In the genomic region with DNA sequence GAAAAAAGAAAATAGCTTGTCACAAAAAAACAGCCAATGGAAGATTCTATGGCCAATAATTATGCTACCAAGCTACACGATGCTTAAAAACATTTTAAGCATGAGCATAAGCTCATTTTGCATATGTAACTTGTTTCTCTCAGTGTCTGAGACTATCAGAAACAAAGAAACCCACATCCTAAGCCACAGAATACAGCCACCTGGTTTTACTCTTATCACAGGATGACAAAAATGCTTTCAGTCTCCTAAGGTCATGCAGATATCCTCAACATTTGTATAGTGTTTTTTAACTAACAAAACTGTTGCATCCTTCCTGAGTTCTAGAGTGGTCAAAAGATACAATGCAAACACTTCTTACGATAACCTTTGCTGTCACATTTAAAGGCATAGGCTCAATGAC, we compare ENCODE assay signal across 10 cellular contexts.
DNase-seq lines count a peak whose midpoint lies in the region; ATAC-seq, FAIRE-seq and TF ChIP-seq lines count a peak whose summit lies in the region.
"Had no signal": no experiment of that assay in that cellular context is flagged by ENCODE, and none has a peak within 500 bp of the region (broad histone marks: within the 10 kb centered on the region; RNA-seq: fewer than 3 reads in every experiment).

No MANE protein-coding gene starts in this region.

- no peak overlapping the region for H3K27ac ChIP-seq in kidney (ENCODE audit: low read depth in 2 of 2, low read length in 2 of 2)
- H3K27ac ChIP-seq: SJSA1 had no signal

- no peaks in the 10 kb centered on the region for H3K27me3 Mint-ChIP-seq in T-helper 1 cell treated with Interleukin-12 subunit alpha and Interleukin-12 subunit beta and Interleukin-4 antibody, amounts not matched to agents 30 μg/mL and 1 μg/mL, for 36 hours (ENCODE audit: low read depth)

- H3K9me3 Mint-ChIP-seq in T-helper 1 cell treated with Interleukin-12 subunit alpha and Interleukin-12 subunit beta and Interleukin-4 antibody, amounts not matched to agents 30 μg/mL and 1 μg/mL, for 36 hours, result peaks cover 36% of the 10 kb centered on the region

- H3K4me3 ChIP-seq in GM12864 (ENCODE audit: low read depth, low read length) (no peak overlapping the region), kidney (ENCODE audit: low read length in 2 of 2) (no peak overlapping the region)
- H3K4me3 ChIP-seq: SJSA1 had no signal

- no peaks in the 10 kb centered on the region for H3K9me3 ChIP-seq in kidney (ENCODE audit: control insufficient read depth in 1 of 2, low read length in 2 of 2)
- H3K9me3 ChIP-seq: SJSA1 had no signal

- DNase-seq in GM12864 (ENCODE audit: low read depth) (peak; percentile 35), islet precursor cell (no peak), kidney (no peak), SK-N-DZ (ENCODE audit: low spot score) (no peak)
- DNase-seq in stimulated activated CD4-positive, alpha-beta T cell treated with anti-CD3 and anti-CD28 coated beads, Interleukin-2, amount 100 ng/mL, for 48 hours, result no peak

- peaks cover 30% of the 10 kb centered on the region for H3K4me1 Mint-ChIP-seq in T-helper 1 cell treated with Interleukin-12 subunit alpha and Interleukin-12 subunit beta and Interleukin-4 antibody, amounts not matched to agents 30 μg/mL and 1 μg/mL, for 36 hours (ENCODE audit: low read depth)
- H3K4me1 Mint-ChIP-seq: neural crest cell had no signal

- no peaks in the 10 kb centered on the region for H3K4me1 ChIP-seq in kidney (ENCODE audit: control insufficient read depth in 1 of 2, insufficient read depth in 1 of 2, low read depth in 1 of 2, low read length in 2 of 2)
- H3K4me1 ChIP-seq: SJSA1 had no signal

- no peak overlapping the region for H3K4me3 Mint-ChIP-seq in T-helper 1 cell treated with Interleukin-12 subunit alpha and Interleukin-12 subunit beta and Interleukin-4 antibody, amounts not matched to agents 30 μg/mL and 1 μg/mL, for 36 hours
- H3K4me3 Mint-ChIP-seq: neural crest cell had no signal

- TF ChIP-seq CTCF in GM12864 (IDR thresholded peaks at IDR 0.05; ENCODE audit: low read depth, low read length, missing control alignments) (no peak), kidney (IDR thresholded peaks at IDR 0.05; ENCODE audit: borderline replicate concordance, extremely low read depth, insufficient read depth) (no peak)

- H3K9ac ChIP-seq in kidney (ENCODE audit: low read length in 2 of 2), result no peak overlapping the region

- intact Hi-C loops in kidney (cut with DNase I), result no loop called here

- peaks cover 17% of the 10 kb centered on the region for H3K36me3 Mint-ChIP-seq in T-helper 1 cell treated with Interleukin-12 subunit alpha and Interleukin-12 subunit beta and Interleukin-4 antibody, amounts not matched to agents 30 μg/mL and 1 μg/mL, for 36 hours (ENCODE audit: low read depth)

- H3K36me3 ChIP-seq in kidney (ENCODE audit: control insufficient read depth in 1 of 2, insufficient read depth in 2 of 2, low read length in 2 of 2), result no peaks in the 10 kb centered on the region
- H3K36me3 ChIP-seq: SJSA1 had no signal

- no peak for FAIRE-seq in kidney (lab: Jason Lieb, UNC)

- peak overlapping the region; percentile 78 for H3K27ac Mint-ChIP-seq in T-helper 1 cell treated with Interleukin-12 subunit alpha and Interleukin-12 subunit beta and Interleukin-4 antibody, amounts not matched to agents 30 μg/mL and 1 μg/mL, for 36 hours

- ATAC-seq in GM19328 (IDR thresholded peaks at IDR 0.05; ENCODE audit: unreplicated experiment), result peak; percentile 99
- peak; percentile 99 for ATAC-seq in HG02981 (IDR thresholded peaks at IDR 0.05; ENCODE audit: unreplicated experiment)
